9 cellular contexts compared by ENCODE assay signal in genomic region chr19:19606686-19607085, GRCh38. TPM values are rescaled to one million over a fixed set of nuclear protein-coding genes. Genes with fewer than 3 reads are reported as not detected.
DNase-seq lines count a peak whose midpoint lies in the region; ATAC-seq and TF ChIP-seq lines count a peak whose summit lies in the region.
"Not testable (repeated sequence)": the region's sequence is repeated elsewhere in the genome, so short reads cannot be mapped to it uniquely, and the experiment has no call there.
"Had no signal": no experiment of that assay in that cellular context is flagged by ENCODE, and none has a peak within 500 bp of the region (broad histone marks: within the 10 kb centered on the region; RNA-seq: fewer than 3 reads in every experiment).

No MANE protein-coding gene starts in this region.

- H3K27ac Mint-ChIP-seq in Caco-2 (ENCODE audit: unreplicated experiment) (peak overlapping the region; percentile 48), type B pancreatic cell (peak overlapping the region; percentile 86)
- peak overlapping the region; percentile 74 for H3K27ac Mint-ChIP-seq in activated CD4-positive, alpha-beta T cell treated with anti-CD3 and anti-CD28 coated beads for 36 hours
- peak overlapping the region; percentile 83 for H3K27ac Mint-ChIP-seq in activated T-cell treated with anti-CD3 and anti-CD28 coated beads, Interleukin-2, amount 50 U/mL, for 24 hours
- peak overlapping the region; percentile 87 for H3K27ac Mint-ChIP-seq in activated naive CD8-positive, alpha-beta T cell treated with anti-CD3 and anti-CD28 coated beads for 36 hours
- H3K27ac Mint-ChIP-seq in naive thymus-derived CD8-positive, alpha-beta T cell = peak overlapping the region in 9 of 10 donors; percentile 81 to 96 (median 94)

- not testable (repeated sequence) for H3K79me2 ChIP-seq in PC-9 (ENCODE audit: low read depth)

- H3K4me3 ChIP-seq in Caco-2 (ENCODE audit: low read depth, low read length) = not testable (repeated sequence)
- H3K4me3 ChIP-seq in PC-9 = 0 out of 2 replicates have a peak overlapping the region, but pooled peaks have one; percentile 6

- not testable (repeated sequence) for BruUV-seq in Caco-2 (replicated peaks; lab: Mats Ljungman, UMichigan); PC-9 (replicated peaks; lab: Mats Ljungman, UMichigan)

- DNase-seq in Caco-2; activated CD4-positive, alpha-beta T cell treated with anti-CD3 and anti-CD28 coated beads for 36 hours; activated T-cell treated with anti-CD3 and anti-CD28 coated beads, Interleukin-2, amount 50 U/mL, for 24 hours; activated naive CD8-positive, alpha-beta T cell treated with anti-CD3 and anti-CD28 coated beads for 36 hours; epithelial cell of prostate (ENCODE audit: low read depth, low spot score); naive thymus-derived CD8-positive, alpha-beta T cell; type B pancreatic cell (ENCODE audit: extremely low spot score, unreplicated experiment): not testable (repeated sequence)
- peak in 1 of 2 experiments; percentile 32 for DNase-seq in PC-9

- not testable (repeated sequence) for H3K27me3 ChIP-seq in Caco-2 (replicated peaks; ENCODE audit: control insufficient read depth, insufficient read depth, low read length); PC-9 (ENCODE audit: insufficient read depth, low read depth)

- H4K20me1 ChIP-seq in PC-9 (ENCODE audit: insufficient read depth) = not testable (repeated sequence)

- not testable (repeated sequence) for H3K4me1 Mint-ChIP-seq in Caco-2 (ENCODE audit: low read depth, unreplicated experiment); type B pancreatic cell (ENCODE audit: unreplicated experiment)
- peaks cover 57% of the 10 kb centered on the region for H3K4me1 Mint-ChIP-seq in activated CD4-positive, alpha-beta T cell treated with anti-CD3 and anti-CD28 coated beads for 36 hours
- peaks cover 59% of the 10 kb centered on the region for H3K4me1 Mint-ChIP-seq in activated T-cell treated with anti-CD3 and anti-CD28 coated beads, Interleukin-2, amount 50 U/mL, for 24 hours (ENCODE audit: low read depth)
- peaks cover 30% of the 10 kb centered on the region for H3K4me1 Mint-ChIP-seq in activated naive CD8-positive, alpha-beta T cell treated with anti-CD3 and anti-CD28 coated beads for 36 hours
- peaks cover 23 to 61% (median 43%) of the 10 kb centered on the region in 4 donors for H3K4me1 Mint-ChIP-seq in naive thymus-derived CD8-positive, alpha-beta T cell

- H3K4me1 ChIP-seq in Caco-2 = not testable (repeated sequence)
- peaks cover 41% of the 10 kb centered on the region for H3K4me1 ChIP-seq in PC-9 (replicated peaks; ENCODE audit: insufficient read depth)

- not testable (repeated sequence) for ATAC-seq in activated CD4-positive, alpha-beta T cell treated with anti-CD3 and anti-CD28 coated beads for 36 hours; naive thymus-derived CD8-positive, alpha-beta T cell

- POLR2A ChIA-PET in Caco-2 (lab: Charles Lee) = not testable (repeated sequence)
- POLR2A ChIA-PET in PC-9 (lab: Charles Lee; ENCODE audit: unreplicated experiment) = interaction anchor here (0.6 to 0.7 kb wide), 3 partner anchors 11 to 345 kb away, joined by 3 to 5 read pairs (median 3); no protein-coding TSS in a partner anchor
- POLR2A ChIA-PET in activated CD4-positive, alpha-beta T cell treated with anti-CD3 and anti-CD28 coated beads for 36 hours (lab: Charles Lee) = interaction anchor here (0.6 kb wide), 1 partner anchor 9 kb away, joined by 3 read pairs; no protein-coding TSS in a partner anchor
- POLR2A ChIA-PET in naive thymus-derived CD8-positive, alpha-beta T cell (lab: Charles Lee) = interaction anchor here (0.6 to 7.5 kb wide), 5 partner anchors 17 to 414 kb away, joined by 3 to 39 read pairs (median 5); partner anchors contain the start of genes ATP13A1 and LPAR2

- intact Hi-C loops in Caco-2 (cut with micrococcal nuclease; ENCODE audit: unreplicated experiment) = not testable (repeated sequence)
- intact Hi-C loops in PC-9 (cut with micrococcal nuclease; ENCODE audit: unreplicated experiment) = loop anchor here (1.0 kb wide), 2 partner anchors 11 to 15 kb away; no protein-coding TSS in a partner anchor
- intact Hi-C loops in activated CD4-positive, alpha-beta T cell treated with anti-CD3 and anti-CD28 coated beads for 36 hours (cut with DNase I, micrococcal nuclease) = loop anchor here (1.0 kb wide), 1 partner anchor 8 kb away; no protein-coding TSS in a partner anchor

- not testable (repeated sequence) for H2AFZ ChIP-seq in PC-9

- not testable (repeated sequence) for H3K27me3 Mint-ChIP-seq in Caco-2 (ENCODE audit: insufficient read depth, unreplicated experiment); activated CD4-positive, alpha-beta T cell treated with anti-CD3 and anti-CD28 coated beads for 36 hours; activated T-cell treated with anti-CD3 and anti-CD28 coated beads, Interleukin-2, amount 50 U/mL, for 24 hours; activated naive CD8-positive, alpha-beta T cell treated with anti-CD3 and anti-CD28 coated beads for 36 hours; naive thymus-derived CD8-positive, alpha-beta T cell; type B pancreatic cell

- peak overlapping the region; percentile 66 for H3K4me2 ChIP-seq in PC-9

- H3K9me3 Mint-ChIP-seq in Caco-2 (ENCODE audit: unreplicated experiment); activated CD4-positive, alpha-beta T cell treated with anti-CD3 and anti-CD28 coated beads for 36 hours (ENCODE audit: low read depth); activated T-cell treated with anti-CD3 and anti-CD28 coated beads, Interleukin-2, amount 50 U/mL, for 24 hours; activated naive CD8-positive, alpha-beta T cell treated with anti-CD3 and anti-CD28 coated beads for 36 hours; naive thymus-derived CD8-positive, alpha-beta T cell; type B pancreatic cell: not testable (repeated sequence)

- peaks cover 41% of the 10 kb centered on the region for H3F3A ChIP-seq in PC-9 (ENCODE audit: insufficient read depth, low read depth)

- H3K9me3 ChIP-seq in Caco-2; PC-9 (ENCODE audit: insufficient read depth, low read depth): not testable (repeated sequence)

- H3K27ac ChIP-seq in PC-9 = peak overlapping the region; percentile 76
- peak overlapping the region; percentile 32 for H3K27ac ChIP-seq in epithelial cell of prostate

- not testable (repeated sequence) for H3K4me3 Mint-ChIP-seq in Caco-2 (ENCODE audit: unreplicated experiment); activated CD4-positive, alpha-beta T cell treated with anti-CD3 and anti-CD28 coated beads for 36 hours; activated T-cell treated with anti-CD3 and anti-CD28 coated beads, Interleukin-2, amount 50 U/mL, for 24 hours; activated naive CD8-positive, alpha-beta T cell treated with anti-CD3 and anti-CD28 coated beads for 36 hours; type B pancreatic cell
- peak overlapping the region in 4 of 10 donors; percentile 4 to 77 (median 38) for H3K4me3 Mint-ChIP-seq in naive thymus-derived CD8-positive, alpha-beta T cell

- TF ChIP-seq CTCF in Caco-2 (IDR thresholded peaks at IDR 0.05; ENCODE audit: insufficient read depth in 1 of 2, low read depth in 1 of 2, low read length in 1 of 2, severe bottlenecking in 1 of 2, unreplicated experiment in 1 of 2); PC-9 (conservative IDR thresholded peaks at IDR 0.05); type B pancreatic cell (conservative IDR thresholded peaks at IDR 0.05): not testable (repeated sequence)

- H3K36me3 ChIP-seq in Caco-2 (ENCODE audit: control insufficient read depth, insufficient read depth, low read length); PC-9 (ENCODE audit: low read depth): not testable (repeated sequence)

- CTCF ChIA-PET in Caco-2 (lab: Charles Lee) = not testable (repeated sequence)
- CTCF ChIA-PET in PC-9 (lab: Charles Lee) = interaction anchor here (0.5 kb wide), 1 partner anchor 59 kb away, joined by 3 read pairs; no protein-coding TSS in a partner anchor
- CTCF ChIA-PET in activated CD4-positive, alpha-beta T cell treated with anti-CD3 and anti-CD28 coated beads for 36 hours (lab: Charles Lee) = interaction anchor here (0.7 to 1.2 kb wide), 4 partner anchors 10 to 56 kb away, joined by 3 to 4 read pairs (median 3); no protein-coding TSS in a partner anchor

- not testable (repeated sequence) for H3K36me3 Mint-ChIP-seq in Caco-2 (ENCODE audit: insufficient read depth, unreplicated experiment); type B pancreatic cell
- H3K36me3 Mint-ChIP-seq in activated CD4-positive, alpha-beta T cell treated with anti-CD3 and anti-CD28 coated beads for 36 hours (ENCODE audit: low read depth) = peaks cover 21% of the 10 kb centered on the region
- H3K36me3 Mint-ChIP-seq in activated T-cell treated with anti-CD3 and anti-CD28 coated beads, Interleukin-2, amount 50 U/mL, for 24 hours (ENCODE audit: low read depth) = peaks cover 38% of the 10 kb centered on the region
- H3K36me3 Mint-ChIP-seq in activated naive CD8-positive, alpha-beta T cell treated with anti-CD3 and anti-CD28 coated beads for 36 hours = peaks cover 17% of the 10 kb centered on the region
- H3K36me3 Mint-ChIP-seq in naive thymus-derived CD8-positive, alpha-beta T cell = peaks cover 0 to 13% (median 10%) of the 10 kb centered on the region in 3 donors

- not testable (repeated sequence) for H3K9me2 ChIP-seq in PC-9 (ENCODE audit: insufficient read depth)

RNA-seq across cellular contexts. Expression of gene PBX4, which starts 11.8 kb away (rescaled TPM):
- total RNA-seq in Caco-2 (2022) = 3.5 and 3.6 TPM in 2 replicates
- total RNA-seq in PC-9 (2021) = 5.7 and 7.4 TPM in 2 replicates
- 10 to 100 TPM; 19.4 to 21.2 TPM for total RNA-seq in activated CD4-positive, alpha-beta T cell treated with anti-CD3 and anti-CD28 coated beads for 36 hours
- total RNA-seq in activated naive CD8-positive, alpha-beta T cell treated with anti-CD3 and anti-CD28 coated beads for 36 hours = 1 to 10 TPM; 8.2 to 9.6 TPM
- 10 to 100 TPM; 46.0 to 49.4 TPM for total RNA-seq in naive thymus-derived CD8-positive, alpha-beta T cell
- 1 to 10 TPM; 2.6 to 6.9 (median 4.2) TPM for polyA plus RNA-seq in naive thymus-derived CD8-positive, alpha-beta T cell
- 2.1 and 10.9 TPM in 2 replicates for total RNA-seq in type B pancreatic cell (ENCODE audit: low replicate concordance)
- polyA plus RNA-seq: CD14-positive monocyte had no signal

RNA-seq across cellular contexts. Expression of gene LPAR2, which starts 21.3 kb away (rescaled TPM):
- total RNA-seq in Caco-2 (2022) (29.3 and 31.3 TPM in 2 replicates), PC-9 (2021) (27.4 and 29.2 TPM in 2 replicates), type B pancreatic cell (ENCODE audit: low replicate concordance) (25.7 and 56.5 TPM in 2 replicates)
- 10 to 100 TPM; 21.6 to 33.2 TPM for total RNA-seq in activated CD4-positive, alpha-beta T cell treated with anti-CD3 and anti-CD28 coated beads for 36 hours
- 10 to 100 TPM; 23.7 to 28.4 TPM for total RNA-seq in activated naive CD8-positive, alpha-beta T cell treated with anti-CD3 and anti-CD28 coated beads for 36 hours
- 10 to 100 TPM; 82.7 to 93.1 TPM for total RNA-seq in naive thymus-derived CD8-positive, alpha-beta T cell
- polyA plus RNA-seq in naive thymus-derived CD8-positive, alpha-beta T cell = 10 to 100 TPM; 12.9 to 38.0 (median 16.7) TPM

RNA-seq across cellular contexts. Expression of gene GMIP, which starts 36.8 kb away (rescaled TPM):
- total RNA-seq in Caco-2 (2022) (8.6 and 10.4 TPM in 2 replicates), PC-9 (2021) (15.4 and 18.2 TPM in 2 replicates), type B pancreatic cell (ENCODE audit: low replicate concordance) (15.3 and 15.9 TPM in 2 replicates)
- 10 to 100 TPM; 54.9 to 56.6 TPM for total RNA-seq in activated CD4-positive, alpha-beta T cell treated with anti-CD3 and anti-CD28 coated beads for 36 hours
- 10 to 100 TPM; 53.3 to 54.7 TPM for total RNA-seq in activated naive CD8-positive, alpha-beta T cell treated with anti-CD3 and anti-CD28 coated beads for 36 hours
- total RNA-seq in naive thymus-derived CD8-positive, alpha-beta T cell = 100 to 1,000 TPM; 133 to 135 TPM
- polyA plus RNA-seq in naive thymus-derived CD8-positive, alpha-beta T cell = 10 to 100 TPM; 40.6 to 72.4 (median 41.9) TPM

RNA-seq across cellular contexts. Expression of gene ATP13A1, which starts 56.8 kb away (rescaled TPM):
- total RNA-seq in Caco-2 (2022) (83.0 and 93.1 TPM in 2 replicates), PC-9 (2021) (41.1 and 59.7 TPM in 2 replicates), type B pancreatic cell (ENCODE audit: low replicate concordance) (80.8 and 85.7 TPM in 2 replicates)
- 10 to 100 TPM; 61.8 to 71.2 TPM for total RNA-seq in activated CD4-positive, alpha-beta T cell treated with anti-CD3 and anti-CD28 coated beads for 36 hours
- total RNA-seq in activated naive CD8-positive, alpha-beta T cell treated with anti-CD3 and anti-CD28 coated beads for 36 hours = 10 to 100 TPM; 72.6 to 76.4 TPM
- total RNA-seq in naive thymus-derived CD8-positive, alpha-beta T cell = 100 to 1,000 TPM; 155 to 158 TPM
- 10 to 100 TPM; 15.3 to 46.7 (median 20.7) TPM for polyA plus RNA-seq in naive thymus-derived CD8-positive, alpha-beta T cell
